1 cellular context compared by ENCODE assay signal in the genomic region with DNA sequence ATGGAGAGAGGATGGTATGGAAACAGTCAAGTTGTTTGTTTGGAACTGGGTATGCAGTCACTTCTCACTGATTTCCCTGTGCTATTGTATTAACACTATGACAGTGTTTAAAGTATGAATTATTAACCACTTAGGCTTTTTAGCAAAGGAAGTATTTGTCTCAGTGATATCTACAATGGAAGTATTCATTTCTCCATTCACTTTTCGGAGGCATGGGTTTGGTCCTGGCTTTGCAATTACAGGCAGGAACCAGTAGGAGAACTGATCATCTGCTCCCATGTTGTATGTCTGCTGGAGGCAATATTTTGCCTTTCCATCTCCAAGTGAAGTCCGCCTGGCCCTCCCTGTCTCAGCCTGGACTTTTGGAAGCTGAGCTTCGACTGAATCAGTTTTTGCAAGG.
TF ChIP-seq lines count a peak whose summit lies in the region.

No MANE protein-coding gene starts in this region.

TF ChIP-seq in K562, 482 proteins besides CTCF, POLR2A, EP300 and RAD21 (continued from another document):
- TF ChIP-seq, protein P1, sequence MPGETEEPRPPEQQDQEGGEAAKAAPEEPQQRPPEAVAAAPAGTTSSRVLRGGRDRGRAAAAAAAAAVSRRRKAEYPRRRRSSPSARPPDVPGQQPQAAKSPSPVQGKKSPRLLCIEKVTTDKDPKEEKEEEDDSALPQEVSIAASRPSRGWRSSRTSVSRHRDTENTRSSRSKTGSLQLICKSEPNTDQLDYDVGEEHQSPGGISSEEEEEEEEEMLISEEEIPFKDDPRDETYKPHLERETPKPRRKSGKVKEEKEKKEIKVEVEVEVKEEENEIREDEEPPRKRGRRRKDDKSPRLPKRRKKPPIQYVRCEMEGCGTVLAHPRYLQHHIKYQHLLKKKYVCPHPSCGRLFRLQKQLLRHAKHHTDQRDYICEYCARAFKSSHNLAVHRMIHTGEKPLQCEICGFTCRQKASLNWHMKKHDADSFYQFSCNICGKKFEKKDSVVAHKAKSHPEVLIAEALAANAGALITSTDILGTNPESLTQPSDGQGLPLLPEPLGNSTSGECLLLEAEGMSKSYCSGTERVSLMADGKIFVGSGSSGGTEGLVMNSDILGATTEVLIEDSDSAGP (CRISPR knock-in tag; IDR thresholded peaks at IDR 0.05) = no peak
- TF ChIP-seq, protein P2, sequence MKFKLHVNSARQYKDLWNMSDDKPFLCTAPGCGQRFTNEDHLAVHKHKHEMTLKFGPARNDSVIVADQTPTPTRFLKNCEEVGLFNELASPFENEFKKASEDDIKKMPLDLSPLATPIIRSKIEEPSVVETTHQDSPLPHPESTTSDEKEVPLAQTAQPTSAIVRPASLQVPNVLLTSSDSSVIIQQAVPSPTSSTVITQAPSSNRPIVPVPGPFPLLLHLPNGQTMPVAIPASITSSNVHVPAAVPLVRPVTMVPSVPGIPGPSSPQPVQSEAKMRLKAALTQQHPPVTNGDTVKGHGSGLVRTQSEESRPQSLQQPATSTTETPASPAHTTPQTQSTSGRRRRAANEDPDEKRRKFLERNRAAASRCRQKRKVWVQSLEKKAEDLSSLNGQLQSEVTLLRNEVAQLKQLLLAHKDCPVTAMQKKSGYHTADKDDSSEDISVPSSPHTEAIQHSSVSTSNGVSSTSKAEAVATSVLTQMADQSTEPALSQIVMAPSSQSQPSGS (CRISPR knock-in tag; IDR thresholded peaks at IDR 0.05) = no peak
- TF ChIP-seq SMAD2 (IDR thresholded peaks at IDR 0.05; ENCODE audit: low read depth, low read length) = no peak
- TF ChIP-seq, protein P3, sequence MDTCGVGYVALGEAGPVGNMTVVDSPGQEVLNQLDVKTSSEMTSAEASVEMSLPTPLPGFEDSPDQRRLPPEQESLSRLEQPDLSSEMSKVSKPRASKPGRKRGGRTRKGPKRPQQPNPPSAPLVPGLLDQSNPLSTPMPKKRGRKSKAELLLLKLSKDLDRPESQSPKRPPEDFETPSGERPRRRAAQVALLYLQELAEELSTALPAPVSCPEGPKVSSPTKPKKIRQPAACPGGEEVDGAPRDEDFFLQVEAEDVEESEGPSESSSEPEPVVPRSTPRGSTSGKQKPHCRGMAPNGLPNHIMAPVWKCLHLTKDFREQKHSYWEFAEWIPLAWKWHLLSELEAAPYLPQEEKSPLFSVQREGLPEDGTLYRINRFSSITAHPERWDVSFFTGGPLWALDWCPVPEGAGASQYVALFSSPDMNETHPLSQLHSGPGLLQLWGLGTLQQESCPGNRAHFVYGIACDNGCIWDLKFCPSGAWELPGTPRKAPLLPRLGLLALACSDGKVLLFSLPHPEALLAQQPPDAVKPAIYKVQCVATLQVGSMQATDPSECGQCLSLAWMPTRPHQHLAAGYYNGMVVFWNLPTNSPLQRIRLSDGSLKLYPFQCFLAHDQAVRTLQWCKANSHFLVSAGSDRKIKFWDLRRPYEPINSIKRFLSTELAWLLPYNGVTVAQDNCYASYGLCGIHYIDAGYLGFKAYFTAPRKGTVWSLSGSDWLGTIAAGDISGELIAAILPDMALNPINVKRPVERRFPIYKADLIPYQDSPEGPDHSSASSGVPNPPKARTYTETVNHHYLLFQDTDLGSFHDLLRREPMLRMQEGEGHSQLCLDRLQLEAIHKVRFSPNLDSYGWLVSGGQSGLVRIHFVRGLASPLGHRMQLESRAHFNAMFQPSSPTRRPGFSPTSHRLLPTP (IDR thresholded peaks at IDR 0.05; ENCODE audit: borderline replicate concordance, extremely low read depth, insufficient read length) = no peak
- no peak for TF ChIP-seq CTBP1 (IDR thresholded peaks at IDR 0.05; ENCODE audit: borderline replicate concordance)
- TF ChIP-seq CREB1 (IDR thresholded peaks at IDR 0.05) = no peak
- no peak for TF ChIP-seq CREB1 (CRISPR knock-in tag; IDR thresholded peaks at IDR 0.05)
- TF ChIP-seq, protein P4, sequence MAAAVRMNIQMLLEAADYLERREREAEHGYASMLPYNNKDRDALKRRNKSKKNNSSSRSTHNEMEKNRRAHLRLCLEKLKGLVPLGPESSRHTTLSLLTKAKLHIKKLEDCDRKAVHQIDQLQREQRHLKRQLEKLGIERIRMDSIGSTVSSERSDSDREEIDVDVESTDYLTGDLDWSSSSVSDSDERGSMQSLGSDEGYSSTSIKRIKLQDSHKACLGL (CRISPR knock-in tag; IDR thresholded peaks at IDR 0.05; ENCODE audit: borderline replicate concordance, poor library complexity, severe bottlenecking) = no peak
- TF ChIP-seq ETS2 (tag; IDR thresholded peaks at IDR 0.05; ENCODE audit: borderline replicate concordance, poor library complexity, severe bottlenecking) = no peak
- TF ChIP-seq ZMIZ1 (IDR thresholded peaks at IDR 0.05; ENCODE audit: low read depth in 2 of 2, low read length in 2 of 2) = no peak
- TF ChIP-seq, protein P5, sequence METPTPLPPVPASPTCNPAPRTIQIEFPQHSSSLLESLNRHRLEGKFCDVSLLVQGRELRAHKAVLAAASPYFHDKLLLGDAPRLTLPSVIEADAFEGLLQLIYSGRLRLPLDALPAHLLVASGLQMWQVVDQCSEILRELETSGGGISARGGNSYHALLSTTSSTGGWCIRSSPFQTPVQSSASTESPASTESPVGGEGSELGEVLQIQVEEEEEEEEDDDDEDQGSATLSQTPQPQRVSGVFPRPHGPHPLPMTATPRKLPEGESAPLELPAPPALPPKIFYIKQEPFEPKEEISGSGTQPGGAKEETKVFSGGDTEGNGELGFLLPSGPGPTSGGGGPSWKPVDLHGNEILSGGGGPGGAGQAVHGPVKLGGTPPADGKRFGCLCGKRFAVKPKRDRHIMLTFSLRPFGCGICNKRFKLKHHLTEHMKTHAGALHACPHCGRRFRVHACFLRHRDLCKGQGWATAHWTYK (CRISPR knock-in tag; IDR thresholded peaks at IDR 0.05) = no peak
